8 cellular contexts compared by ENCODE assay signal in genomic region chr3:185282696-185283373, GRCh38. TPM values are rescaled to one million over a fixed set of nuclear protein-coding genes. Genes with fewer than 3 reads are reported as not detected.
DNase-seq lines count a peak whose midpoint lies in the region; ATAC-seq and TF ChIP-seq lines count a peak whose summit lies in the region.

No MANE protein-coding gene starts in this region.

- H3K4me3 ChIP-seq in AG04450 (ENCODE audit: low read depth, low read length) = peak overlapping the region; percentile 97
- peak overlapping the region; percentile 76 for H3K4me3 ChIP-seq in coronary artery

- POLR2A ChIA-PET in AG04450 (lab: Yijun Ruan, JAX) = no interaction called here

- H3K4me3 Mint-ChIP-seq in activated CD4-positive, alpha-beta T cell treated with anti-CD3 and anti-CD28 coated beads, Interleukin-2, amount 10 ng/mL, durations not matched to agents 24 days and 14 days = peak overlapping the region; percentile 99

- DNase-seq in AG04450 (ENCODE audit: low read depth, low spot score) (peak; percentile 68), NCI-H510A treated with DMSO at 0.1 percent for 48 hours (lab: John Stamatoyannopoulos, UW) (peak; percentile 88), coronary artery (ENCODE audit: low spot score) (peak; percentile 96), kidney tubule cell (ENCODE audit: low spot score) (peak; percentile 96)
- DNase-seq in activated CD4-positive, alpha-beta T cell treated with anti-CD3 and anti-CD28 coated beads, Interleukin-2, amount 10 ng/mL, durations not matched to agents 24 days and 14 days = peak; percentile 98
- DNase-seq in stimulated activated CD4-positive, alpha-beta T cell treated with anti-CD3 and anti-CD28 coated beads, Interleukin-15, amount 100 ng/mL, for 48 hours (ENCODE audit: low read depth in 2 of 2) = peak; percentile 91 to 95

- CTCF ChIA-PET in AG04450 (lab: Charles Lee) = no interaction called here

- no peaks in the 10 kb centered on the region for H3K27me3 ChIP-seq in AG04450 (ENCODE audit: control insufficient read depth, insufficient read depth, low read length)

- no peak overlapping the region for H3K27ac ChIP-seq in AG04450 (ENCODE audit: low read depth, low read length)
- peak overlapping the region in 1 of 2 donors; percentile 42 for H3K27ac ChIP-seq in coronary artery

- peak; percentile 100 for ATAC-seq in GM19035 (IDR thresholded peaks at IDR 0.05; ENCODE audit: unreplicated experiment)
- ATAC-seq in HG03342 (IDR thresholded peaks at IDR 0.05; ENCODE audit: unreplicated experiment) = peak; percentile 99

- peaks cover 10% of the 10 kb centered on the region for H3K27me3 Mint-ChIP-seq in activated CD4-positive, alpha-beta T cell treated with anti-CD3 and anti-CD28 coated beads, Interleukin-2, amount 10 ng/mL, durations not matched to agents 24 days and 14 days

- H3K36me3 Mint-ChIP-seq in activated CD4-positive, alpha-beta T cell treated with anti-CD3 and anti-CD28 coated beads, Interleukin-2, amount 10 ng/mL, durations not matched to agents 24 days and 14 days (ENCODE audit: low read depth) = peaks cover 8% of the 10 kb centered on the region

- H3K9me3 ChIP-seq in AG04450 (ENCODE audit: control insufficient read depth, insufficient read depth, low read length) = no peaks in the 10 kb centered on the region; the same call in 1 of the 2 replicates

- H3K4me1 Mint-ChIP-seq in activated CD4-positive, alpha-beta T cell treated with anti-CD3 and anti-CD28 coated beads, Interleukin-2, amount 10 ng/mL, durations not matched to agents 24 days and 14 days = peaks cover 18% of the 10 kb centered on the region

- intact Hi-C loops in activated CD4-positive, alpha-beta T cell treated with anti-CD3 and anti-CD28 coated beads, Interleukin-2, amount 10 ng/mL, durations not matched to agents 24 days and 14 days (cut with micrococcal nuclease) = loop anchor here (1.0 to 10.0 kb wide), 4 partner anchors 49 to 408 kb away; partner anchors contain the start of genes SENP2 and TMEM41A

- H3K9me3 Mint-ChIP-seq in activated CD4-positive, alpha-beta T cell treated with anti-CD3 and anti-CD28 coated beads, Interleukin-2, amount 10 ng/mL, durations not matched to agents 24 days and 14 days = peaks cover 21% of the 10 kb centered on the region

- peak overlapping the region; percentile 93 for H3K27ac Mint-ChIP-seq in activated CD4-positive, alpha-beta T cell treated with anti-CD3 and anti-CD28 coated beads, Interleukin-2, amount 10 ng/mL, durations not matched to agents 24 days and 14 days

- TF ChIP-seq CTCF in AG04450 (IDR thresholded peaks at IDR 0.05; ENCODE audit: low read depth, low read length) = no peak
- TF ChIP-seq CTCF in coronary artery (IDR thresholded peaks at IDR 0.05) = no peak

RNA-seq across cellular contexts. Expression of gene EHHADH, which starts 29.0 kb away (rescaled TPM):
- polyA plus RNA-seq in AG04450 (2011; rRNA removed) = 3.2 and 4.2 TPM in 2 replicates
- polyA minus RNA-seq in AG04450 (2011; rRNA and poly(A)+ RNA removed) = 4.0 and 7.1 TPM in 2 replicates
- 2.1 and 2.4 TPM in 2 replicates for total RNA-seq in activated CD4-positive, alpha-beta T cell treated with anti-CD3 and anti-CD28 coated beads, Interleukin-2, amount 10 ng/mL, durations not matched to agents 24 days and 14 days
